ENCODE assay signal across 12 cellular contexts in genomic region chr20:36847710-36848040, GRCh38. TPM values are rescaled to one million over a fixed set of nuclear protein-coding genes. Genes with fewer than 3 reads are reported as not detected.
DNase-seq lines count a peak whose midpoint lies in the region; ATAC-seq and TF ChIP-seq lines count a peak whose summit lies in the region.
"Had no signal": no experiment of that assay in that cellular context is flagged by ENCODE, and none has a peak within 500 bp of the region (broad histone marks: within the 10 kb centered on the region; RNA-seq: fewer than 3 reads in every experiment).

No MANE protein-coding gene starts in this region.

- no peak for DNase-seq in OCI-LY7 (ENCODE audit: low spot score)
- no peak for DNase-seq in dorsolateral prefrontal cortex
- DNase-seq in transverse colon, result no peak
- no peak for DNase-seq in PC-9
- no peak for DNase-seq in activated CD4-positive, alpha-beta memory T cell treated with anti-CD3 and anti-CD28 coated beads for 36 hours
- DNase-seq in CD8-positive, alpha-beta T cell, result no peak
- DNase-seq: activated naive CD8-positive, alpha-beta T cell treated with anti-CD3 and anti-CD28 coated beads, Interleukin-2, amount 10 ng/mL, durations not matched to agents 7 days and 5 days; NCI-H526; right lobe of liver; T-cell had no signal

- TF ChIP-seq CTCF in OCI-LY7 (conservative IDR thresholded peaks at IDR 0.05; ENCODE audit: low read length) (no peak), dorsolateral prefrontal cortex (IDR thresholded peaks at IDR 0.05 in 54 of 56, conservative IDR thresholded peaks at IDR 0.05 in 2 of 56; ENCODE audit: low read depth in 1 of 56, partially characterized antibody in 56 of 56) (no peak), transverse colon (IDR thresholded peaks at IDR 0.05) (no peak), PC-9 (conservative IDR thresholded peaks at IDR 0.05) (no peak)
- no peak for TF ChIP-seq CTCF in CD8-positive, alpha-beta T cell (IDR thresholded peaks at IDR 0.05)

- POLR2A ChIA-PET in OCI-LY7 (lab: Charles Lee) (interaction anchor here (0.6 to 7.8 kb wide), 7 partner anchors 9 to 102 kb away, joined by 3 to 87 read pairs (median 4); no protein-coding TSS in a partner anchor), PC-9 (lab: Charles Lee; ENCODE audit: unreplicated experiment) (no interaction called here)
- POLR2A ChIA-PET in activated CD4-positive, alpha-beta memory T cell treated with anti-CD3 and anti-CD28 coated beads for 36 hours (lab: Charles Lee), result no interaction called here
- POLR2A ChIA-PET in CD8-positive, alpha-beta T cell (lab: Charles Lee), result interaction anchor here (1.1 kb wide), 1 partner anchor 9 kb away, joined by 5 read pairs; no protein-coding TSS in a partner anchor

- H3K4me1 ChIP-seq in OCI-LY7 (ENCODE audit: insufficient read depth, low read length, poor library complexity, severe bottlenecking) (peaks cover 89% of the 10 kb centered on the region), muscle layer of duodenum (ENCODE audit: control insufficient read depth in 1 of 2, insufficient read depth in 2 of 2, low read length in 2 of 2) (peaks cover 16 to 54% of the 10 kb centered on the region in 2 donors), transverse colon (peaks cover 22 to 75% (median 48%) of the 10 kb centered on the region in 4 donors), PC-9 (replicated peaks; ENCODE audit: insufficient read depth) (peaks cover 12% of the 10 kb centered on the region)
- H3K4me1 ChIP-seq in CD8-positive, alpha-beta T cell (ENCODE audit: insufficient read depth, low read length), result peaks cover 17% of the 10 kb centered on the region
- H3K4me1 ChIP-seq: right lobe of liver had no signal

- no peaks in the 10 kb centered on the region for H3K9me2 ChIP-seq in OCI-LY7 (ENCODE audit: insufficient read depth, low read length)
- H3K9me2 ChIP-seq in PC-9 (ENCODE audit: insufficient read depth), result no peaks in the 10 kb centered on the region

- intact Hi-C loops in OCI-LY7 (cut with micrococcal nuclease; ENCODE audit: unreplicated experiment) (no loop called here), dorsolateral prefrontal cortex (cut with DNase I) (no loop called here), transverse colon (cut with DNase I; ENCODE audit: low total_unique reads) (no loop called here), PC-9 (cut with micrococcal nuclease; ENCODE audit: unreplicated experiment) (no loop called here)
- intact Hi-C loops in activated CD4-positive, alpha-beta memory T cell treated with anti-CD3 and anti-CD28 coated beads for 36 hours (cut with micrococcal nuclease), result no loop called here
- intact Hi-C loops in CD8-positive, alpha-beta T cell (cut with DNase I, micrococcal nuclease), result no loop called here

- TF ChIP-seq EP300 in transverse colon (IDR thresholded peaks at IDR 0.05; ENCODE audit: low read depth), result no peak

- H3K27me3 Mint-ChIP-seq in activated CD4-positive, alpha-beta memory T cell treated with anti-CD3 and anti-CD28 coated beads for 36 hours, result no peaks in the 10 kb centered on the region
- H3K27me3 Mint-ChIP-seq in CD8-positive, alpha-beta T cell (ENCODE audit: low read depth), result no peaks in the 10 kb centered on the region
- H3K27me3 Mint-ChIP-seq: activated naive CD8-positive, alpha-beta T cell treated with anti-CD3 and anti-CD28 coated beads, Interleukin-2, amount 10 ng/mL, durations not matched to agents 7 days and 5 days; T-cell had no signal

- peaks cover 7% of the 10 kb centered on the region for H3K36me3 ChIP-seq in OCI-LY7 (ENCODE audit: insufficient read depth, low read length)
- H3K36me3 ChIP-seq in muscle layer of duodenum (ENCODE audit: control insufficient read depth in 1 of 2, insufficient read depth in 2 of 2, low read length in 2 of 2), result no peaks in the 10 kb centered on the region
- H3K36me3 ChIP-seq in transverse colon, result no peaks in the 10 kb centered on the region
- H3K36me3 ChIP-seq in PC-9 (ENCODE audit: low read depth), result no peaks in the 10 kb centered on the region
- no peaks in the 10 kb centered on the region for H3K36me3 ChIP-seq in CD8-positive, alpha-beta T cell (ENCODE audit: insufficient read depth, low read length)
- H3K36me3 ChIP-seq: right lobe of liver had no signal

- peaks cover 6% of the 10 kb centered on the region for H3K9me3 ChIP-seq in OCI-LY7 (ENCODE audit: low read length)
- H3K9me3 ChIP-seq in muscle layer of duodenum (ENCODE audit: control insufficient read depth in 1 of 2, low read length in 2 of 2), result no peaks in the 10 kb centered on the region
- H3K9me3 ChIP-seq in transverse colon, result no peaks in the 10 kb centered on the region
- H3K9me3 ChIP-seq in PC-9 (ENCODE audit: insufficient read depth, low read depth), result no peaks in the 10 kb centered on the region
- H3K9me3 ChIP-seq in CD8-positive, alpha-beta T cell (ENCODE audit: low read length), result no peaks in the 10 kb centered on the region
- H3K9me3 ChIP-seq: right lobe of liver had no signal

- H3K4me3 ChIP-seq in OCI-LY7 (ENCODE audit: low read depth, low read length, poor library complexity, severe bottlenecking), result no peak overlapping the region
- H3K4me3 ChIP-seq in dorsolateral prefrontal cortex, result no peak overlapping the region
- peak overlapping the region in 1 of 2 donors; percentile 9 for H3K4me3 ChIP-seq in muscle layer of duodenum (ENCODE audit: low read depth in 1 of 2, low read length in 2 of 2)
- no peak overlapping the region for H3K4me3 ChIP-seq in transverse colon
- no peak overlapping the region for H3K4me3 ChIP-seq in PC-9
- H3K4me3 ChIP-seq in CD8-positive, alpha-beta T cell (ENCODE audit: low read depth, low read length), result no peak overlapping the region
- H3K4me3 ChIP-seq: right lobe of liver had no signal

- H3K27me3 ChIP-seq in dorsolateral prefrontal cortex, result no peaks in the 10 kb centered on the region
- H3K27me3 ChIP-seq in muscle layer of duodenum (ENCODE audit: low read depth, low read length), result no peaks in the 10 kb centered on the region
- no peaks in the 10 kb centered on the region for H3K27me3 ChIP-seq in transverse colon
- no peaks in the 10 kb centered on the region for H3K27me3 ChIP-seq in PC-9 (ENCODE audit: insufficient read depth, low read depth)
- H3K27me3 ChIP-seq in CD8-positive, alpha-beta T cell (ENCODE audit: insufficient read depth, low read length), result no peaks in the 10 kb centered on the region
- H3K27me3 ChIP-seq: right lobe of liver had no signal

- H3K9me3 Mint-ChIP-seq in activated CD4-positive, alpha-beta memory T cell treated with anti-CD3 and anti-CD28 coated beads for 36 hours, result peaks cover 4% of the 10 kb centered on the region
- peaks cover 3% of the 10 kb centered on the region for H3K9me3 Mint-ChIP-seq in CD8-positive, alpha-beta T cell
- H3K9me3 Mint-ChIP-seq: activated naive CD8-positive, alpha-beta T cell treated with anti-CD3 and anti-CD28 coated beads, Interleukin-2, amount 10 ng/mL, durations not matched to agents 7 days and 5 days had no signal

- peaks cover 11% of the 10 kb centered on the region for H3F3A ChIP-seq in PC-9 (ENCODE audit: insufficient read depth, low read depth)

- H2AFZ ChIP-seq in OCI-LY7 (ENCODE audit: low read length) (no peak overlapping the region), PC-9 (no peak overlapping the region)

- no peak for ATAC-seq in CD8-positive, alpha-beta T cell
- ATAC-seq: T-cell had no signal

- no peak overlapping the region for H3K4me3 Mint-ChIP-seq in activated CD4-positive, alpha-beta memory T cell treated with anti-CD3 and anti-CD28 coated beads for 36 hours
- H3K4me3 Mint-ChIP-seq in CD8-positive, alpha-beta T cell, result no peak overlapping the region
- H3K4me3 Mint-ChIP-seq: activated naive CD8-positive, alpha-beta T cell treated with anti-CD3 and anti-CD28 coated beads, Interleukin-2, amount 10 ng/mL, durations not matched to agents 7 days and 5 days; T-cell had no signal

- CTCF ChIA-PET in OCI-LY7 (lab: Charles Lee; ENCODE audit: unreplicated experiment), result interaction anchor here (0.5 to 3.9 kb wide), 3 partner anchors 12 to 57 kb away, joined by 5 to 22 read pairs (median 10); a partner anchor contains a TSS
- CTCF ChIA-PET in PC-9 (lab: Charles Lee), result interaction anchor here (0.6 to 1.3 kb wide), 4 partner anchors 10 to 39 kb away, joined by 3 to 9 read pairs (median 6); no protein-coding TSS in a partner anchor
- CTCF ChIA-PET in activated CD4-positive, alpha-beta memory T cell treated with anti-CD3 and anti-CD28 coated beads for 36 hours (lab: Charles Lee), result no interaction called here
- CTCF ChIA-PET in CD8-positive, alpha-beta T cell (lab: Charles Lee), result interaction anchor here (0.6 kb wide), 1 partner anchor 135 kb away, joined by 3 read pairs; no protein-coding TSS in a partner anchor

- H3K27ac Mint-ChIP-seq in activated CD4-positive, alpha-beta memory T cell treated with anti-CD3 and anti-CD28 coated beads for 36 hours, result no peak overlapping the region
- H3K27ac Mint-ChIP-seq in CD8-positive, alpha-beta T cell, result no peak overlapping the region
- H3K27ac Mint-ChIP-seq: T-cell had no signal

- H3K27ac ChIP-seq in OCI-LY7 (ENCODE audit: low read depth, low read length, poor library complexity, severe bottlenecking), result peak overlapping the region; percentile 93
- H3K27ac ChIP-seq in dorsolateral prefrontal cortex, result peak overlapping the region; percentile 28 to 97 (median 92)
- H3K27ac ChIP-seq in muscle layer of duodenum (ENCODE audit: low read length), result peak overlapping the region; percentile 92
- H3K27ac ChIP-seq in transverse colon, result peak overlapping the region; percentile 84 to 90 (median 88)
- H3K27ac ChIP-seq in PC-9, result no peak overlapping the region
- no peak overlapping the region for H3K27ac ChIP-seq in CD8-positive, alpha-beta T cell (ENCODE audit: low read depth, low read length)

- no peak overlapping the region for H3K4me2 ChIP-seq in OCI-LY7 (ENCODE audit: low read length)
- no peak overlapping the region for H3K4me2 ChIP-seq in PC-9

- WGBS in transverse colon (ENCODE audit: low coverage in 1 of 2), 2 donors, result 50% methylated on average over 1 of the region's 1 CpG; no CpG with 5 or more reads in 1 of the 2 donors

- BruUV-seq in OCI-LY7 (replicated peaks; lab: Mats Ljungman, UMichigan) (no TSS peak), PC-9 (replicated peaks; lab: Mats Ljungman, UMichigan) (no TSS peak)

- H4K20me1 ChIP-seq in OCI-LY7 (ENCODE audit: insufficient read depth, low read length), result no peaks in the 10 kb centered on the region
- no peaks in the 10 kb centered on the region for H4K20me1 ChIP-seq in PC-9 (ENCODE audit: insufficient read depth)

- no peaks in the 10 kb centered on the region for H3K36me3 Mint-ChIP-seq in activated CD4-positive, alpha-beta memory T cell treated with anti-CD3 and anti-CD28 coated beads for 36 hours
- H3K36me3 Mint-ChIP-seq in CD8-positive, alpha-beta T cell, result no peaks in the 10 kb centered on the region
- H3K36me3 Mint-ChIP-seq: activated naive CD8-positive, alpha-beta T cell treated with anti-CD3 and anti-CD28 coated beads, Interleukin-2, amount 10 ng/mL, durations not matched to agents 7 days and 5 days; T-cell had no signal

- H3K4me1 Mint-ChIP-seq in activated CD4-positive, alpha-beta memory T cell treated with anti-CD3 and anti-CD28 coated beads for 36 hours (ENCODE audit: low read depth), result peaks cover 7% of the 10 kb centered on the region
- H3K4me1 Mint-ChIP-seq in CD8-positive, alpha-beta T cell (ENCODE audit: low read depth), result peaks cover 11% of the 10 kb centered on the region

- H3K79me2 ChIP-seq in OCI-LY7 (ENCODE audit: insufficient read depth, low read depth, low read length), result no peaks in the 10 kb centered on the region
- H3K79me2 ChIP-seq in PC-9 (ENCODE audit: low read depth), result no peaks in the 10 kb centered on the region

- no peak for TF ChIP-seq POLR2A in transverse colon (IDR thresholded peaks at IDR 0.05)

- in situ Hi-C loops in transverse colon (cut with MboI; ENCODE audit: low pct_ligation_motif_present in 1 of 4, low pct_unique_long_range_greater_than_20kb in 1 of 4, low sequenced_read_pairs in 3 of 4), result no loop called here

RNA-seq across cellular contexts. Expression of gene TLDC2, which starts 28.3 kb away (rescaled TPM):
- 0.18 TPM in 1 of 2 replicates, not detected in the other for total RNA-seq in OCI-LY7 (2014; rRNA removed; shearing (Covaris generic))
- total RNA-seq in OCI-LY7 (2022) (not detected in 2 replicates), dorsolateral prefrontal cortex (under 1 TPM in 4 of 120 experiments, not detected in 116; 0.32 to 0.57 (median 0.38) TPM), transverse colon (10 to 100 TPM; 22.9 to 26.1 (median 23.2) TPM), PC-9 (2021) (not detected in 2 replicates)
- not detected for total RNA-seq in activated CD4-positive, alpha-beta memory T cell treated with anti-CD3 and anti-CD28 coated beads for 36 hours
- not detected for total RNA-seq in CD8-positive, alpha-beta T cell
- total RNA-seq: activated naive CD8-positive, alpha-beta T cell treated with anti-CD3 and anti-CD28 coated beads, Interleukin-2, amount 10 ng/mL, durations not matched to agents 7 days and 5 days; M059J had no signal

Comparison
In these comparisons a context has a peak if more than half of its experiments do, and no peak if none do; other contexts are left out.
1. H3K27ac ChIP-seq: peak in OCI-LY7 (single experiment), dorsolateral prefrontal cortex (59 of 59), muscle layer of duodenum (single experiment) and transverse colon (4 of 4); none in PC-9 (single experiment) and CD8-positive, alpha-beta T cell (single experiment).
2. RNA of gene TLDC2, which starts 28.3 kb away (total RNA-seq): 22.9 to 26.1 TPM in transverse colon; 0.18 TPM in OCI-LY7, 0.32 to 0.57 TPM in dorsolateral prefrontal cortex, not detected in PC-9, not detected in activated CD4-positive, alpha-beta memory T cell treated with anti-CD3 and anti-CD28 coated beads for 36 hours and not detected in CD8-positive, alpha-beta T cell; every median in the first group is over 10 times any median in the second.
3. POLR2A ChIA-PET loops: an anchor here in OCI-LY7 (0.6 to 7.8 kb wide) and CD8-positive, alpha-beta T cell (1.1 kb wide); none called in PC-9 and activated CD4-positive, alpha-beta memory T cell treated with anti-CD3 and anti-CD28 coated beads for 36 hours.